9 cellular contexts compared by ENCODE assay signal in the genomic region with DNA sequence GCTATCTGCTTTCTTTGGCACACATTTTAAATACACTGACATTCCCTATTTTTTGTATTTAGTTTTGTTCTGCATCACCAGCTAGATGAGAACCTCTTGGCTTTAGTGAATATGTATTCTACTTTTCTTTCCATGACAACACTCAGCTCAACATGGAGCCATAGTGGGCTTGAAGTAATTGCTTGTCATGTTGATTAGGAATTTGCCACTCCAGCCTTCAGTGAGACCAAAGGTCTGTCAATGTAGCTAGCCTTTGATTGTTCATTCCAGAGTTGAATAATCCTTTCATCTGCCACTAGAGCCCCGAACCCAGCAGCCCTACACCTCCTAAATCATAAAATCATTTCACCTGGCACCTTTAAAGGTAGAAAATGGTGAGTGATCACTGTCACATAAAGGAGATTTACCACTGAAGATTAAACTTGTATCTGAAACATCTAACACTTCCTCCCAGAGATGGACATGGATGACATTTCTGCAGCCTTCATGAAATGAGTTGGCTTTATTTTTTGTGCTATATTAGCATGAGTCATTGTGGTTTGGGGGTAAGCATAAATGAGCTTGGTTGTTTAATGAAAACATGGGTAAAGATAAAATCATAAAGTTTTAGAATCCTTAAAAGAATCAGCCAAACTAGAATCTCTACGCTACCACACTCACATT. TPM values are rescaled to one million over a fixed set of nuclear protein-coding genes. Genes with fewer than 3 reads are reported as not detected.
DNase-seq lines count a peak whose midpoint lies in the region; ATAC-seq, FAIRE-seq and TF ChIP-seq lines count a peak whose summit lies in the region.
"Had no signal": no experiment of that assay in that cellular context is flagged by ENCODE, and none has a peak within 500 bp of the region (broad histone marks: within the 10 kb centered on the region; RNA-seq: fewer than 3 reads in every experiment).

No MANE protein-coding gene starts in this region.

- whole genome bisulfite sequencing in GM12878 (ENCODE audit: insufficient coverage, insufficient replicate concordance, low lambda C conversion rate, missing lambda C conversion rate): 74% methylated on average over 2 of the region's 2 CpGs

- H3K27ac Mint-ChIP-seq in naive thymus-derived CD4-positive, alpha-beta T cell: peak overlapping the region; percentile 15 to 68 (median 46)

- in situ Hi-C loops in GM12878 (cut with MboI): no loop called here

- no TSS peak for BruUV-seq in GM12878 (replicated peaks; lab: Mats Ljungman, UMichigan)

- no peak for TF ChIP-seq POLR2A in GM12878 (IDR thresholded peaks at IDR 0.05; ENCODE audit: low read depth, low read length)

- RAD21 ChIA-PET in GM12878 (lab: Charles Lee; ENCODE audit: unreplicated experiment): interaction anchor here (1.2 kb wide), 1 partner anchor 111 kb away, joined by 4 read pairs; no protein-coding TSS in a partner anchor

- peaks cover 14 to 64% (median 45%) of the 10 kb centered on the region in 7 donors for H3K4me1 Mint-ChIP-seq in naive thymus-derived CD4-positive, alpha-beta T cell

- no peak overlapping the region for H3K9ac ChIP-seq in GM12878 (ENCODE audit: control insufficient read depth, insufficient read depth, low read length)

- TF ChIP-seq EP300 in GM12878 (IDR thresholded peaks at IDR 0.05; ENCODE audit: borderline replicate concordance in 1 of 2, control insufficient read depth in 1 of 2, low read depth in 2 of 2, low read length in 2 of 2): no peak

- no peak for FAIRE-seq in GM12878 (lab: Jason Lieb, UNC)
- FAIRE-seq: TTC549 had no signal

- H3K9me3 ChIP-seq in GM12878 (replicated peaks; ENCODE audit: control insufficient read depth, insufficient read depth, low read length): no peaks in the 10 kb centered on the region
- no peaks in the 10 kb centered on the region for H3K9me3 ChIP-seq in naive thymus-derived CD4-positive, alpha-beta T cell (ENCODE audit: control insufficient read depth in 2 of 3, low read length in 3 of 3)

- peaks cover 18% of the 10 kb centered on the region for H3K4me1 ChIP-seq in GM12878 (ENCODE audit: control insufficient read depth, insufficient read depth, low read length)
- peaks cover 9 to 15% of the 10 kb centered on the region in 2 donors for H3K4me1 ChIP-seq in naive thymus-derived CD4-positive, alpha-beta T cell (ENCODE audit: control insufficient read depth in 2 of 2, insufficient read depth in 2 of 2, low read length in 2 of 2)

- CTCF ChIA-PET in GM12878 (lab: Yijun Ruan, JAX): interaction anchor here (1.2 to 1.5 kb wide), 3 partner anchors 16 to 89 kb away, joined by 3 to 5 read pairs (median 3); no protein-coding TSS in a partner anchor
- CTCF ChIA-PET in naive thymus-derived CD4-positive, alpha-beta T cell (lab: Charles Lee): interaction anchor here (0.6 kb wide), 1 partner anchor 30 kb away, joined by 3 read pairs; no protein-coding TSS in a partner anchor

- intact Hi-C loops in GM12878 (cut with micrococcal nuclease; ENCODE audit: unreplicated experiment): loop anchor here (10.0 kb wide), 1 partner anchor 100 kb away; no protein-coding TSS in a partner anchor
- intact Hi-C loops in naive thymus-derived CD4-positive, alpha-beta T cell (cut with micrococcal nuclease): no loop called here

- H3K27me3 Mint-ChIP-seq in naive thymus-derived CD4-positive, alpha-beta T cell: no peaks in the 10 kb centered on the region

- peaks cover 13 to 48% of the 10 kb centered on the region in 2 experiments for H3K36me3 ChIP-seq in GM12878 (ENCODE audit: control insufficient read depth in 2 of 2, insufficient read depth in 2 of 2, low read length in 1 of 2)
- peaks cover 24 to 94% (median 51%) of the 10 kb centered on the region in 3 experiments for H3K36me3 ChIP-seq in naive thymus-derived CD4-positive, alpha-beta T cell (ENCODE audit: control insufficient read depth in 2 of 3, insufficient read depth in 3 of 3, low read length in 3 of 3)

- H3K27me3 ChIP-seq in GM12878 (replicated peaks in 1 of 2; ENCODE audit: control insufficient read depth in 2 of 2, insufficient read depth in 2 of 2, low read length in 1 of 2): no peaks in the 10 kb centered on the region
- no peaks in the 10 kb centered on the region for H3K27me3 ChIP-seq in naive thymus-derived CD4-positive, alpha-beta T cell (ENCODE audit: control insufficient read depth in 2 of 2, insufficient read depth in 2 of 2, low read length in 2 of 2)
- H3K27me3 ChIP-seq: hepatocyte had no signal

- SMC1A ChIA-PET in GM12878 (lab: Charles Lee; ENCODE audit: uncharacterized antibody, unreplicated experiment): interaction anchor here (0.9 to 1.4 kb wide), 2 partner anchors 15 to 47 kb away, joined by 3 read pairs; no protein-coding TSS in a partner anchor

- no peak for TF ChIP-seq RAD21 in GM12878 (IDR thresholded peaks at IDR 0.05; ENCODE audit: insufficient read depth, low read depth, low read length)

- POLR2A ChIA-PET in GM12878 (lab: Charles Lee): interaction anchor here (0.5 to 1.2 kb wide), 6 partner anchors 30 to 68 kb away, joined by 3 to 9 read pairs (median 3); no protein-coding TSS in a partner anchor
- POLR2A ChIA-PET in naive thymus-derived CD4-positive, alpha-beta T cell (lab: Charles Lee): interaction anchor here (0.7 to 2.9 kb wide), 5 partner anchors 8 to 52 kb away, joined by 3 to 14 read pairs (median 4); partner anchors contain the start of gene LSM14A

- DNase-seq in ELF-1 (ENCODE audit: low read depth, low spot score) (peak; percentile 18), LHCN-M2 (ENCODE audit: low read depth) (peak; percentile 57), GM12878 (ENCODE audit: low read depth, low spot score) (no peak), 8988T (no peak), SHP77 (lab: John Stamatoyannopoulos, UW) (no peak)
- DNase-seq in naive thymus-derived CD4-positive, alpha-beta T cell: no peak
- no peak for DNase-seq in effector CD4-positive, alpha-beta T cell

- peaks cover 18 to 73% (median 58%) of the 10 kb centered on the region in 5 donors for H3K36me3 Mint-ChIP-seq in naive thymus-derived CD4-positive, alpha-beta T cell

- H3K4me2 ChIP-seq in GM12878 (ENCODE audit: control insufficient read depth, insufficient read depth): no peak overlapping the region
- H3K4me2 ChIP-seq: hepatocyte had no signal

- H3K79me2 ChIP-seq in GM12878 (ENCODE audit: control insufficient read depth, insufficient read depth, low read length): no peaks in the 10 kb centered on the region; the same call in none of the 2 replicates

- no peaks in the 10 kb centered on the region for H4K20me1 ChIP-seq in GM12878 (ENCODE audit: control insufficient read depth, insufficient read depth)

- no peak overlapping the region for H3K4me3 ChIP-seq in GM12878
- no peak overlapping the region for H3K4me3 ChIP-seq in naive thymus-derived CD4-positive, alpha-beta T cell (ENCODE audit: low read length)
- H3K4me3 ChIP-seq: hepatocyte had no signal

- peak overlapping the region in 1 of 10 donors; percentile 0 for H3K4me3 Mint-ChIP-seq in naive thymus-derived CD4-positive, alpha-beta T cell

- H3K27ac ChIP-seq in GM12878 (ENCODE audit: control insufficient read depth, insufficient read depth): peak overlapping the region; percentile 47; the same call in 1 of the 2 replicates
- no peak overlapping the region for H3K27ac ChIP-seq in naive thymus-derived CD4-positive, alpha-beta T cell (ENCODE audit: low read depth, low read length)
- H3K27ac ChIP-seq: hepatocyte had no signal

- peak; percentile 73 for ATAC-seq in GM12878
- peak; percentile 27 for ATAC-seq in naive thymus-derived CD4-positive, alpha-beta T cell

- H2AFZ ChIP-seq in GM12878 (ENCODE audit: control insufficient read depth, low read depth, low read length): no peak overlapping the region
- H2AFZ ChIP-seq: hepatocyte had no signal

- TF ChIP-seq CTCF in GM12878 (IDR thresholded peaks at IDR 0.05 in 2 of 3, conservative IDR thresholded peaks at IDR 0.05 in 1 of 3; ENCODE audit: control insufficient read depth in 2 of 3, extremely low read depth in 1 of 3, insufficient read depth in 1 of 3, low read depth in 3 of 3, low read length in 3 of 3): no peak

- H3K9me3 Mint-ChIP-seq in naive thymus-derived CD4-positive, alpha-beta T cell: no peaks in the 10 kb centered on the region

RNA-seq across cellular contexts. Expression of gene GARRE1, which starts 29.2 kb away (rescaled TPM):
- total RNA-seq in LHCN-M2 (2014; rRNA removed) (6.8 and 7.7 TPM in 2 replicates), GM12878 (2014; rRNA removed) (5.8 and 7.3 TPM in 2 replicates), GM12878 (2014; rRNA removed; fragmentation: Illumina TruSeq; extraction: Trizol) (4.9 and 5.2 TPM in 2 replicates), GM12878 (2021) (6.0 and 9.4 TPM in 2 replicates)
- 5.8 TPM for polyA plus RNA-seq in LHCN-M2 (2012)
- 28.7 and 30.3 TPM in 2 replicates for total RNA-seq in GM12878 (2013; cell fraction: nucleolus; rRNA removed)
- 3.3 TPM for polyA plus RNA-seq in GM12878 (2011; ENCODE audit: low read depth)
- polyA plus RNA-seq in GM12878 (2011; rRNA removed) (6.8 and 8.4 TPM in 2 replicates), GM12878 (2014; fragmentation: Illumina TruSeq; extraction: Trizol) (4.9 and 5.0 TPM in 2 replicates), GM12878 (2014; fragmentation: Nextera tagmentation; extraction: Ambion mirVana) (1 to 10 TPM; 1.1 to 2.5 TPM), GM12878 (2014; rRNA removed) (6.0 and 6.6 TPM in 2 replicates), GM12878 (2016; fragmentation: Nextera tagmentation; extraction: Ambion mirVana) (1 to 10 TPM; 5.0 to 5.1 TPM)
- polyA plus RNA-seq in GM12878 (2011; cell fraction: cytosol; rRNA removed): 5.6 and 7.4 TPM in 2 replicates
- polyA plus RNA-seq in GM12878 (2011; cell fraction: nucleus; rRNA removed): 10.1 and 10.5 TPM in 2 replicates
- polyA plus RNA-seq in GM12878 (2012): 5.5 and 6.8 TPM in 2 replicates
- 6.2 and 7.8 TPM in 2 replicates for polyA minus RNA-seq in GM12878 (2011; rRNA and poly(A)+ RNA removed)
- polyA minus RNA-seq in GM12878 (2011; cell fraction: cytosol; rRNA and poly(A)+ RNA removed): 2.1 and 3.8 TPM in 2 replicates
- polyA minus RNA-seq in GM12878 (2011; cell fraction: nucleus; rRNA and poly(A)+ RNA removed): 4.4 and 5.6 TPM in 2 replicates
- 10 to 100 TPM; 11.7 to 57.2 (median 38.0) TPM for total RNA-seq in naive thymus-derived CD4-positive, alpha-beta T cell
- 1 to 10 TPM; 5.3 to 9.0 TPM for polyA plus RNA-seq in naive thymus-derived CD4-positive, alpha-beta T cell

RNA-seq across cellular contexts. Expression of gene LSM14A, which starts 52.8 kb away (rescaled TPM):
- 33.5 and 52.5 TPM in 2 replicates for total RNA-seq in LHCN-M2 (2014; rRNA removed)
- polyA plus RNA-seq in LHCN-M2 (2012): 34.0 TPM
- total RNA-seq in GM12878 (2013; cell fraction: nucleolus; rRNA removed): 121 and 123 TPM in 2 replicates
- 59.9 and 78.5 TPM in 2 replicates for total RNA-seq in GM12878 (2014; rRNA removed)
- total RNA-seq in GM12878 (2014; rRNA removed; fragmentation: Illumina TruSeq; extraction: Trizol): 86.0 and 94.1 TPM in 2 replicates
- total RNA-seq in GM12878 (2021): 78.2 and 89.5 TPM in 2 replicates
- polyA plus RNA-seq in GM12878 (2011; ENCODE audit: low read depth): 48.0 TPM
- 131 and 153 TPM in 2 replicates for polyA plus RNA-seq in GM12878 (2011; rRNA removed)
- 126 and 140 TPM in 2 replicates for polyA plus RNA-seq in GM12878 (2011; cell fraction: cytosol; rRNA removed)
- 58.4 and 80.7 TPM in 2 replicates for polyA plus RNA-seq in GM12878 (2011; cell fraction: nucleus; rRNA removed)
- 92.8 and 111 TPM in 2 replicates for polyA plus RNA-seq in GM12878 (2012)
- 85.8 and 106 TPM in 2 replicates for polyA plus RNA-seq in GM12878 (2014; fragmentation: Illumina TruSeq; extraction: Trizol)
- polyA plus RNA-seq in GM12878 (2014; fragmentation: Nextera tagmentation; extraction: Ambion mirVana): 10 to 100 TPM; 21.9 to 31.1 TPM
- polyA plus RNA-seq in GM12878 (2014; rRNA removed): 193 and 198 TPM in 2 replicates
- polyA plus RNA-seq in GM12878 (2016; fragmentation: Nextera tagmentation; extraction: Ambion mirVana): 10 to 100 TPM; 93.0 to 100.0 TPM
- polyA minus RNA-seq in GM12878 (2011; rRNA and poly(A)+ RNA removed): 151 and 214 TPM in 2 replicates
- 48.6 and 58.8 TPM in 2 replicates for polyA minus RNA-seq in GM12878 (2011; cell fraction: cytosol; rRNA and poly(A)+ RNA removed)
- 81.7 and 156 TPM in 2 replicates for polyA minus RNA-seq in GM12878 (2011; cell fraction: nucleus; rRNA and poly(A)+ RNA removed)
- total RNA-seq in naive thymus-derived CD4-positive, alpha-beta T cell: 100 to 1,000 TPM; 124 to 189 (median 166) TPM
- polyA plus RNA-seq in naive thymus-derived CD4-positive, alpha-beta T cell: 100 to 1,000 TPM; 171 to 174 TPM

Comparison
In these comparisons a context has a peak if more than half of its experiments do, and no peak if none do; other contexts are left out.
1. DNase-seq: peak in ELF-1 (single experiment) and LHCN-M2 (single experiment); none in GM12878 (single experiment), naive thymus-derived CD4-positive, alpha-beta T cell (0 of 9), 8988T (single experiment), effector CD4-positive, alpha-beta T cell (single experiment) and SHP77 (0 of 2).